Comparison of ENCODE assay signal across 13 cellular contexts in the genomic region with DNA sequence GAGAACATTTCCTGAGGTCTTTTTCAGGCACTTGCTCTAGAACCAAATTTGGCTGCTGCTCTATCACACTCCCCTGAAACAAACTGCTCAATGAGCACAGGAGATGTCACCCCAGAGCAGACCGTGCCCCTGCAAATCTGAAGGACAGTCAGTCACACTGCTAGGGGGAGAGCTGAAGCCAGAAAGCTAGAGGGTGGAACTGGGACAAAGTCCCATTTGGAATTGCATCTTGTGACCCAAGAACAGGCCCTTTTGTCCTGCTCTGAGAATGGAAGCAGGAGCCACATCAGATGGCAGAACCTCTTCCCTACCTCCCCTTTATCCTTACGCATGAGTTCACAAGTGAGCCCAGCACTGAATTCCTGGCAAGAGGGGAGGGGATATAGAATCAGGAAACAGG.
"Had no signal": no experiment of that assay in that cellular context is flagged by ENCODE, and none has a peak within 500 bp of the region (broad histone marks: within the 10 kb centered on the region; RNA-seq: fewer than 3 reads in every experiment).

No MANE protein-coding gene starts in this region.

- H3K27ac ChIP-seq: esophagus squamous epithelium, gastroesophageal sphincter, tibial artery, upper lobe of left lung, vagina had no signal

- H3K4me1 Mint-ChIP-seq: natural killer cell had no signal

- DNase-seq: effector memory CD8-positive, alpha-beta T cell; esophagus squamous epithelium; foreskin fibroblast; glutamatergic neuron; kidney; left colon; natural killer cell; stimulated activated naive CD4-positive, alpha-beta T cell treated with Interleukin-2 at 50 U/mL for 16 hours; tibial artery; upper lobe of left lung had no signal

- H3K9me3 ChIP-seq: esophagus squamous epithelium, gastroesophageal sphincter, tibial artery, upper lobe of left lung, vagina had no signal

- H3K36me3 ChIP-seq: tibial artery, vagina had no signal

- H3K27me3 ChIP-seq: esophagus squamous epithelium, gastroesophageal sphincter, upper lobe of left lung, vagina had no signal

- H3K36me3 Mint-ChIP-seq: natural killer cell had no signal

- ATAC-seq: effector memory CD8-positive, alpha-beta T cell; gastroesophageal sphincter; left colon; natural killer cell; sciatic nerve had no signal

- H3K4me1 ChIP-seq: esophagus squamous epithelium, gastroesophageal sphincter, tibial artery, upper lobe of left lung, vagina had no signal

- H3K9me3 Mint-ChIP-seq: effector memory CD8-positive, alpha-beta T cell; natural killer cell had no signal

- H3K4me3 Mint-ChIP-seq: effector memory CD8-positive, alpha-beta T cell; natural killer cell had no signal

- H3K27ac Mint-ChIP-seq: effector memory CD8-positive, alpha-beta T cell; natural killer cell had no signal

- FAIRE-seq: kidney had no signal

- H3K4me3 ChIP-seq: esophagus squamous epithelium, gastroesophageal sphincter, tibial artery, upper lobe of left lung, vagina had no signal

- H3K27me3 Mint-ChIP-seq: effector memory CD8-positive, alpha-beta T cell had no signal
